Comparison of ENCODE assay signal across 23 cellular contexts in genomic region chr6:11814116-11814515, GRCh38. TPM values are rescaled to one million over a fixed set of nuclear protein-coding genes. Genes with fewer than 3 reads are reported as not detected.
DNase-seq lines count a peak whose midpoint lies in the region; ATAC-seq, FAIRE-seq and TF ChIP-seq lines count a peak whose summit lies in the region.
"Had no signal": no experiment of that assay in that cellular context is flagged by ENCODE, and none has a peak within 500 bp of the region (broad histone marks: within the 10 kb centered on the region; RNA-seq: fewer than 3 reads in every experiment).

No MANE protein-coding gene starts in this region.

- no peaks in the 10 kb centered on the region for H3K36me3 ChIP-seq in WERI-Rb-1
- H3K36me3 ChIP-seq in hepatocyte (replicated peaks; ENCODE audit: insufficient read depth, low read depth): no peaks in the 10 kb centered on the region
- no peaks in the 10 kb centered on the region for H3K36me3 ChIP-seq in small intestine (ENCODE audit: control insufficient read depth in 2 of 2, insufficient read depth in 2 of 2, low read length in 2 of 2)
- H3K36me3 ChIP-seq: BLaER1 treated with 17β-estradiol and CSF1 and Interleukin-3, amounts not matched to agents 10 nM and 100 nM had no signal

- no peaks in the 10 kb centered on the region for H3K9me2 ChIP-seq in hepatocyte (replicated peaks; ENCODE audit: insufficient read depth)

- H3K4me1 Mint-ChIP-seq in activated CD8-positive, alpha-beta memory T cell treated with anti-CD3 and anti-CD28 coated beads, Interleukin-2, amount 10 ng/mL, durations not matched to agents 7 days and 5 days: no peaks in the 10 kb centered on the region
- H3K4me1 Mint-ChIP-seq in activated naive CD8-positive, alpha-beta T cell treated with anti-CD3 and anti-CD28 coated beads for 36 hours: peaks cover 21% of the 10 kb centered on the region
- H3K4me1 Mint-ChIP-seq: CD4-positive, alpha-beta memory T cell had no signal

- no peak overlapping the region for H3K4me3 ChIP-seq in WERI-Rb-1 (ENCODE audit: low read depth, low read length)
- no peak overlapping the region for H3K4me3 ChIP-seq in hepatocyte
- H3K4me3 ChIP-seq in small intestine (ENCODE audit: low read depth in 1 of 2, low read length in 2 of 2): no peak overlapping the region
- H3K4me3 ChIP-seq: BLaER1 treated with 17β-estradiol and CSF1 and Interleukin-3, amounts not matched to agents 10 nM and 100 nM had no signal

- no peak for ATAC-seq in activated CD8-positive, alpha-beta memory T cell treated with anti-CD3 and anti-CD28 coated beads, Interleukin-2, amount 10 ng/mL, durations not matched to agents 7 days and 5 days
- ATAC-seq in HG03159 (IDR thresholded peaks at IDR 0.05; ENCODE audit: unreplicated experiment) (no peak), GM19467 (IDR thresholded peaks at IDR 0.05; ENCODE audit: unreplicated experiment) (no peak)
- ATAC-seq: HCT116 had no signal

- H3K4me3 Mint-ChIP-seq in activated CD8-positive, alpha-beta memory T cell treated with anti-CD3 and anti-CD28 coated beads, Interleukin-2, amount 10 ng/mL, durations not matched to agents 7 days and 5 days: no peak overlapping the region
- H3K4me3 Mint-ChIP-seq in activated naive CD8-positive, alpha-beta T cell treated with anti-CD3 and anti-CD28 coated beads for 36 hours: no peak overlapping the region
- H3K4me3 Mint-ChIP-seq: CD4-positive, alpha-beta memory T cell had no signal

- H4K20me1 ChIP-seq in hepatocyte (ENCODE audit: insufficient read depth, poor library complexity, severe bottlenecking): no peaks in the 10 kb centered on the region
- H4K20me1 ChIP-seq: BLaER1 treated with 17β-estradiol and CSF1 and Interleukin-3, amounts not matched to agents 10 nM and 100 nM had no signal

- 84% methylated on average over 2 of the region's 2 CpGs for WGBS in hepatocyte (ENCODE audit: low lambda C conversion rate, missing lambda C conversion rate)
- WGBS in small intestine, 3 donors: 31 to 65% (median 37%) methylated on average over 2 of the region's 2 CpGs

- H3K27ac ChIP-seq in WERI-Rb-1: no peak overlapping the region
- peak overlapping the region; percentile 92 for H3K27ac ChIP-seq in hepatocyte
- no peak overlapping the region for H3K27ac ChIP-seq in small intestine (ENCODE audit: low read depth in 1 of 2, low read length in 1 of 2)
- H3K27ac ChIP-seq: BLaER1 treated with 17β-estradiol and CSF1 and Interleukin-3, amounts not matched to agents 10 nM and 100 nM; HL-60 had no signal

- no peak overlapping the region for H3K27ac Mint-ChIP-seq in activated CD8-positive, alpha-beta memory T cell treated with anti-CD3 and anti-CD28 coated beads, Interleukin-2, amount 10 ng/mL, durations not matched to agents 7 days and 5 days
- no peak overlapping the region for H3K27ac Mint-ChIP-seq in activated naive CD8-positive, alpha-beta T cell treated with anti-CD3 and anti-CD28 coated beads for 36 hours
- H3K27ac Mint-ChIP-seq: CD4-positive, alpha-beta memory T cell had no signal

- H3K27me3 ChIP-seq in WERI-Rb-1 (ENCODE audit: insufficient read depth, low read depth, severe bottlenecking) (no peaks in the 10 kb centered on the region), hepatocyte (no peaks in the 10 kb centered on the region), small intestine (ENCODE audit: control insufficient read depth in 2 of 2, insufficient read depth in 2 of 2, low read length in 2 of 2) (no peaks in the 10 kb centered on the region)
- H3K27me3 ChIP-seq: BLaER1 treated with 17β-estradiol and CSF1 and Interleukin-3, amounts not matched to agents 10 nM and 100 nM had no signal

- peaks cover 28% of the 10 kb centered on the region for H3K4me1 ChIP-seq in hepatocyte (ENCODE audit: insufficient read depth)
- no peaks in the 10 kb centered on the region for H3K4me1 ChIP-seq in small intestine (ENCODE audit: control insufficient read depth in 2 of 2, insufficient read depth in 1 of 2, low read depth in 1 of 2, low read length in 1 of 2)

- H3K36me3 Mint-ChIP-seq in activated CD8-positive, alpha-beta memory T cell treated with anti-CD3 and anti-CD28 coated beads, Interleukin-2, amount 10 ng/mL, durations not matched to agents 7 days and 5 days: no peaks in the 10 kb centered on the region
- no peaks in the 10 kb centered on the region for H3K36me3 Mint-ChIP-seq in activated naive CD8-positive, alpha-beta T cell treated with anti-CD3 and anti-CD28 coated beads for 36 hours
- H3K36me3 Mint-ChIP-seq: CD4-positive, alpha-beta memory T cell had no signal

- H2AFZ ChIP-seq in hepatocyte: no peak overlapping the region

- H3K27me3 Mint-ChIP-seq in activated CD8-positive, alpha-beta memory T cell treated with anti-CD3 and anti-CD28 coated beads, Interleukin-2, amount 10 ng/mL, durations not matched to agents 7 days and 5 days: peaks cover 5% of the 10 kb centered on the region
- no peaks in the 10 kb centered on the region for H3K27me3 Mint-ChIP-seq in activated naive CD8-positive, alpha-beta T cell treated with anti-CD3 and anti-CD28 coated beads for 36 hours
- H3K27me3 Mint-ChIP-seq: CD4-positive, alpha-beta memory T cell had no signal

- peak; percentile 34 for DNase-seq in CD1c-positive myeloid dendritic cell (ENCODE audit: extremely low spot score)
- DNase-seq in WERI-Rb-1: peak; percentile 41
- peak; percentile 35 for DNase-seq in hepatocyte (ENCODE audit: low spot score)
- peak; percentile 75 for DNase-seq in small intestine
- DNase-seq in activated CD8-positive, alpha-beta memory T cell treated with anti-CD3 and anti-CD28 coated beads, Interleukin-2, amount 10 ng/mL, durations not matched to agents 7 days and 5 days: no peak
- no peak for DNase-seq in activated naive CD8-positive, alpha-beta T cell treated with anti-CD3 and anti-CD28 coated beads for 36 hours
- DNase-seq: AML-193; CD4-positive, alpha-beta memory T cell; COR-L47; DMS53; MV-4-11; NCI-H1105; NCI-H1436 treated with DMSO at 0.1 percent for 48 hours; NCI-H187 treated with DMSO at 0.1 percent for 48 hours; NCI-H446; NCI-H524 treated with DMSO at 0.1 percent for 48 hours; SHP77 treated with DMSO at 0.1 percent for 48 hours had no signal

- H3K4me2 ChIP-seq in hepatocyte: peak overlapping the region; percentile 47

- CTCF ChIA-PET in activated CD8-positive, alpha-beta memory T cell treated with anti-CD3 and anti-CD28 coated beads, Interleukin-2, amount 10 ng/mL, durations not matched to agents 7 days and 5 days (lab: Charles Lee): interaction anchor here (1.1 kb wide), 1 partner anchor 10 kb away, joined by 3 read pairs; no protein-coding TSS in a partner anchor

- no peaks in the 10 kb centered on the region for H3K79me2 ChIP-seq in hepatocyte

- FAIRE-seq in small intestine (lab: Jason Lieb, UNC): no peak
- FAIRE-seq: A204.1 had no signal

- TF ChIP-seq CTCF in WERI-Rb-1 (IDR thresholded peaks at IDR 0.05; ENCODE audit: low read depth, low read length) (no peak), hepatocyte (IDR thresholded peaks at IDR 0.05; ENCODE audit: poor library complexity) (no peak)

- H3K9me3 Mint-ChIP-seq in activated CD8-positive, alpha-beta memory T cell treated with anti-CD3 and anti-CD28 coated beads, Interleukin-2, amount 10 ng/mL, durations not matched to agents 7 days and 5 days (ENCODE audit: low read depth): no peaks in the 10 kb centered on the region
- H3K9me3 Mint-ChIP-seq in activated naive CD8-positive, alpha-beta T cell treated with anti-CD3 and anti-CD28 coated beads for 36 hours: peaks cover 2% of the 10 kb centered on the region

- H3K9me3 ChIP-seq in WERI-Rb-1 (ENCODE audit: severe bottlenecking) (no peaks in the 10 kb centered on the region), hepatocyte (ENCODE audit: low read depth) (no peaks in the 10 kb centered on the region), small intestine (ENCODE audit: control insufficient read depth, low read depth) (no peaks in the 10 kb centered on the region)
- H3K9me3 ChIP-seq: BLaER1 treated with 17β-estradiol and CSF1 and Interleukin-3, amounts not matched to agents 10 nM and 100 nM had no signal

RNA-seq across cellular contexts. Expression of gene ADTRP, which starts 35.5 kb away (rescaled TPM):
- 9.8 and 10.0 TPM in 2 replicates for total RNA-seq in hepatocyte
- 3.6 and 4.1 TPM in 2 replicates for polyA plus RNA-seq in hepatocyte
- 10 to 100 TPM; 53.5 to 73.4 (median 64.9) TPM for polyA plus RNA-seq in small intestine
- 1 to 10 TPM in 1 of 2 experiments, under 1 TPM in 1; 0.47 to 2.0 TPM for total RNA-seq in activated CD8-positive, alpha-beta memory T cell treated with anti-CD3 and anti-CD28 coated beads, Interleukin-2, amount 10 ng/mL, durations not matched to agents 7 days and 5 days
- 10 to 100 TPM; 29.1 to 31.5 TPM for total RNA-seq in activated naive CD8-positive, alpha-beta T cell treated with anti-CD3 and anti-CD28 coated beads for 36 hours

Comparison
In these comparisons a context has a peak if more than half of its experiments do, and no peak if none do; other contexts are left out.
1. DNase-seq: peak in CD1c-positive myeloid dendritic cell (single experiment), WERI-Rb-1 (single experiment), hepatocyte (single experiment) and small intestine (single experiment); none in activated CD8-positive, alpha-beta memory T cell treated with anti-CD3 and anti-CD28 coated beads, Interleukin-2, amount 10 ng/mL, durations not matched to agents 7 days and 5 days (single experiment) and activated naive CD8-positive, alpha-beta T cell treated with anti-CD3 and anti-CD28 coated beads for 36 hours (single experiment).